Comparison of ENCODE assay signal across 17 cellular contexts in the genomic region with DNA sequence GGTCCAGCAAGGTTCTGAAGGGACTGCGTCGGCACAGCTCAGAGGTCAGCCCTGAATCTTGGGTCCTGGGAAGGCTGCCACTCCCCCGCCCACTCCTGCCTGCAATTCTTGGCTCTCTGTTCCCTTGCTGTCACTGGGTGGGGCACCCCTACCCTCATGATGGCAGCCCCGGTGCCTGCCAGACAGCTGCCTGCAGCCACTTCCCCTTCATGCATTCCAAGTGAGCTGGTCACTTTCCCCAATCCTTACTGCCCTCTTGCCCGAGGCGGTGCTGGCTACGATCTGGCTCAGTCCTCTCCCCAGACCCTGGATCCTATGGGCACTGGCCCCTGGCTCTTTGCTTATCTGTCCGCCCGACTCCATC. TPM values are rescaled to one million over a fixed set of nuclear protein-coding genes. Genes with fewer than 3 reads are reported as not detected.
DNase-seq lines count a peak whose midpoint lies in the region; ATAC-seq and TF ChIP-seq lines count a peak whose summit lies in the region.
"Had no signal": no experiment of that assay in that cellular context is flagged by ENCODE, and none has a peak within 500 bp of the region (broad histone marks: within the 10 kb centered on the region; RNA-seq: fewer than 3 reads in every experiment).

No MANE protein-coding gene starts in this region.

- TF ChIP-seq CTCF in Calu3 (IDR thresholded peaks at IDR 0.05; ENCODE audit: unreplicated experiment) (no peak), coronary artery (IDR thresholded peaks at IDR 0.05) (no peak), osteocyte (IDR thresholded peaks at IDR 0.05) (no peak)

- H3K4me1 Mint-ChIP-seq in Calu3 (ENCODE audit: low read depth, unreplicated experiment) (peaks cover 13% of the 10 kb centered on the region), osteocyte (ENCODE audit: unreplicated experiment) (peaks cover 37% of the 10 kb centered on the region)
- no peaks in the 10 kb centered on the region for H3K4me1 Mint-ChIP-seq in activated CD4-positive, alpha-beta T cell treated with anti-CD3 and anti-CD28 coated beads, Interleukin-2, amount 10 ng/mL, durations not matched to agents 7 days and 5 days
- H3K4me1 Mint-ChIP-seq: activated naive CD4-positive, alpha-beta T cell treated with anti-CD3 and anti-CD28 coated beads, Interleukin-2, amount 10 ng/mL, durations not matched to agents 7 days and 5 days had no signal

- DNase-seq in Calu3 (peak; percentile 23), M059J (ENCODE audit: low read depth) (peak; percentile 90), coronary artery (ENCODE audit: low spot score) (peak; percentile 86), osteocyte (ENCODE audit: extremely low spot score, unreplicated experiment) (no peak)
- no peak for DNase-seq in activated CD4-positive, alpha-beta T cell treated with anti-CD3 and anti-CD28 coated beads, Interleukin-2, amount 10 ng/mL, durations not matched to agents 7 days and 5 days
- DNase-seq: activated CD4-positive, alpha-beta T cell treated with anti-CD3 and anti-CD28 coated beads, Interleukin-2, amount 50 U/mL, for 4 hours; activated naive CD4-positive, alpha-beta T cell treated with anti-CD3 and anti-CD28 coated beads, Interleukin-2, amount 10 ng/mL, durations not matched to agents 7 days and 5 days; GF-D8; stimulated activated CD4-positive, alpha-beta T cell treated with anti-CD3 and anti-CD28 coated beads, Interleukin-4, amount 100 ng/mL, for 4 hours had no signal

- no peak for ATAC-seq in GM19452 (IDR thresholded peaks at IDR 0.05; ENCODE audit: unreplicated experiment)
- ATAC-seq in GM19023 (IDR thresholded peaks at IDR 0.05; ENCODE audit: unreplicated experiment), result no peak
- ATAC-seq in GM21360 (IDR thresholded peaks at IDR 0.05; ENCODE audit: unreplicated experiment), result no peak

- peak overlapping the region; percentile 76 to 98 for H3K27ac ChIP-seq in coronary artery
- H3K27ac ChIP-seq: C4-2B, KMS-11 had no signal

- H3K27ac Mint-ChIP-seq in Calu3 (ENCODE audit: unreplicated experiment), result no peak overlapping the region
- peak overlapping the region; percentile 63 for H3K27ac Mint-ChIP-seq in osteocyte (ENCODE audit: unreplicated experiment)
- no peak overlapping the region for H3K27ac Mint-ChIP-seq in activated CD4-positive, alpha-beta T cell treated with anti-CD3 and anti-CD28 coated beads, Interleukin-2, amount 10 ng/mL, durations not matched to agents 7 days and 5 days
- H3K27ac Mint-ChIP-seq: activated naive CD4-positive, alpha-beta T cell treated with anti-CD3 and anti-CD28 coated beads, Interleukin-2, amount 10 ng/mL, durations not matched to agents 7 days and 5 days; stimulated activated naive CD8-positive, alpha-beta T cell treated with anti-CD3 and anti-CD28 coated beads, Interleukin-15, Interleukin-2, amounts not matched to agents 100 ng/mL and 50 ng/mL, for 24 hours had no signal

- no TSS peak for BruUV-seq in Calu3 (replicated peaks; lab: Mats Ljungman, UMichigan)

- H3K4me3 Mint-ChIP-seq in Calu3 (ENCODE audit: low read depth, unreplicated experiment) (no peak overlapping the region), osteocyte (ENCODE audit: unreplicated experiment) (no peak overlapping the region)
- H3K4me3 Mint-ChIP-seq in activated CD4-positive, alpha-beta T cell treated with anti-CD3 and anti-CD28 coated beads, Interleukin-2, amount 10 ng/mL, durations not matched to agents 7 days and 5 days, result no peak overlapping the region
- H3K4me3 Mint-ChIP-seq: activated naive CD4-positive, alpha-beta T cell treated with anti-CD3 and anti-CD28 coated beads, Interleukin-2, amount 10 ng/mL, durations not matched to agents 7 days and 5 days; stimulated activated naive CD8-positive, alpha-beta T cell treated with anti-CD3 and anti-CD28 coated beads, Interleukin-15, Interleukin-2, amounts not matched to agents 100 ng/mL and 50 ng/mL, for 24 hours had no signal

- peak overlapping the region; percentile 1 for H3K4me3 ChIP-seq in coronary artery

- peaks cover 34% of the 10 kb centered on the region for H3K27me3 Mint-ChIP-seq in Calu3 (ENCODE audit: unreplicated experiment)
- no peaks in the 10 kb centered on the region for H3K27me3 Mint-ChIP-seq in osteocyte (ENCODE audit: unreplicated experiment)
- H3K27me3 Mint-ChIP-seq in activated CD4-positive, alpha-beta T cell treated with anti-CD3 and anti-CD28 coated beads, Interleukin-2, amount 10 ng/mL, durations not matched to agents 7 days and 5 days, result peaks cover 2% of the 10 kb centered on the region

- intact Hi-C loops in Calu3 (cut with micrococcal nuclease; ENCODE audit: unreplicated experiment), result no loop called here

- H3K36me3 Mint-ChIP-seq in Calu3 (ENCODE audit: insufficient read depth, unreplicated experiment) (no peaks in the 10 kb centered on the region), osteocyte (ENCODE audit: unreplicated experiment) (no peaks in the 10 kb centered on the region)
- no peaks in the 10 kb centered on the region for H3K36me3 Mint-ChIP-seq in activated CD4-positive, alpha-beta T cell treated with anti-CD3 and anti-CD28 coated beads, Interleukin-2, amount 10 ng/mL, durations not matched to agents 7 days and 5 days (ENCODE audit: low read depth)
- H3K36me3 Mint-ChIP-seq: activated naive CD4-positive, alpha-beta T cell treated with anti-CD3 and anti-CD28 coated beads, Interleukin-2, amount 10 ng/mL, durations not matched to agents 7 days and 5 days had no signal

- H3K9me3 Mint-ChIP-seq in Calu3 (ENCODE audit: low read depth, unreplicated experiment) (no peaks in the 10 kb centered on the region), osteocyte (ENCODE audit: unreplicated experiment) (no peaks in the 10 kb centered on the region)
- no peaks in the 10 kb centered on the region for H3K9me3 Mint-ChIP-seq in activated CD4-positive, alpha-beta T cell treated with anti-CD3 and anti-CD28 coated beads, Interleukin-2, amount 10 ng/mL, durations not matched to agents 7 days and 5 days
- H3K9me3 Mint-ChIP-seq: activated naive CD4-positive, alpha-beta T cell treated with anti-CD3 and anti-CD28 coated beads, Interleukin-2, amount 10 ng/mL, durations not matched to agents 7 days and 5 days; stimulated activated naive CD8-positive, alpha-beta T cell treated with anti-CD3 and anti-CD28 coated beads, Interleukin-15, Interleukin-2, amounts not matched to agents 100 ng/mL and 50 ng/mL, for 24 hours had no signal

- POLR2A ChIA-PET in activated CD4-positive, alpha-beta T cell treated with anti-CD3 and anti-CD28 coated beads, Interleukin-2, amount 10 ng/mL, durations not matched to agents 7 days and 5 days (lab: Charles Lee), result no interaction called here

- CTCF ChIA-PET in Calu3 (lab: Charles Lee), result no interaction called here
- CTCF ChIA-PET in activated CD4-positive, alpha-beta T cell treated with anti-CD3 and anti-CD28 coated beads, Interleukin-2, amount 10 ng/mL, durations not matched to agents 7 days and 5 days (lab: Charles Lee), result interaction anchor here (1.7 kb wide), 1 partner anchor 12 kb away, joined by 4 read pairs; no protein-coding TSS in a partner anchor

RNA-seq across cellular contexts. Expression of a gene that starts 14.2 kb away (rescaled TPM):
- not detected in 2 replicates for total RNA-seq in Calu3 (2022)
- not detected in 2 replicates for total RNA-seq in M059J (2014; rRNA removed; shearing (Covaris generic))
- total RNA-seq in osteocyte, result 0.52 TPM in 1 of 2 replicates, not detected in the other
- total RNA-seq in activated CD4-positive, alpha-beta T cell treated with anti-CD3 and anti-CD28 coated beads, Interleukin-2, amount 10 ng/mL, durations not matched to agents 7 days and 5 days, result not detected
- total RNA-seq: mononuclear cell; T-helper 1 cell treated with Interleukin-12 subunit alpha and Interleukin-12 subunit beta and Interleukin-4 antibody, amounts not matched to agents 30 ng/mL and 1 ng/mL, for 36 hours had no signal

Comparison
In these comparisons a context has a peak if more than half of its experiments do, and no peak if none do; other contexts are left out.
1. DNase-seq: peak in Calu3 (single experiment), M059J (single experiment) and coronary artery (single experiment); none in osteocyte (single experiment) and activated CD4-positive, alpha-beta T cell treated with anti-CD3 and anti-CD28 coated beads, Interleukin-2, amount 10 ng/mL, durations not matched to agents 7 days and 5 days (single experiment).